In genomic region chr10:114507449-114507848, GRCh38 we compare ENCODE assay signal across 11 cellular contexts.
DNase-seq lines count a peak whose midpoint lies in the region; ATAC-seq, FAIRE-seq and TF ChIP-seq lines count a peak whose summit lies in the region.
"Had no signal": no experiment of that assay in that cellular context is flagged by ENCODE, and none has a peak within 500 bp of the region (broad histone marks: within the 10 kb centered on the region; RNA-seq: fewer than 3 reads in every experiment).

No MANE protein-coding gene starts in this region.

- H3K27ac Mint-ChIP-seq in CD8-positive, alpha-beta memory T cell, result peak overlapping the region in 1 of 8 donors; percentile 45

- no peak overlapping the region for H3K4me3 Mint-ChIP-seq in CD8-positive, alpha-beta memory T cell

- H3K9me3 Mint-ChIP-seq in CD8-positive, alpha-beta memory T cell, result no peaks in the 10 kb centered on the region

- POLR2A ChIA-PET in CD8-positive, alpha-beta memory T cell (lab: Charles Lee), result no interaction called here

- FAIRE-seq in pancreas (lab: Jason Lieb, UNC), result no peak
- FAIRE-seq: GM19239 had no signal

- ATAC-seq in esophagus mucosa (peak; percentile 96), pancreas (peak; percentile 97 to 99 (median 98)), HG03280 (IDR thresholded peaks at IDR 0.05; ENCODE audit: unreplicated experiment) (no peak)

- WGBS in pancreas, 2 donors, result 6 to 9% methylated on average over 4 of the region's 4 CpGs

- no peaks in the 10 kb centered on the region for H3K27me3 ChIP-seq in pancreas
- no peaks in the 10 kb centered on the region for H3K27me3 ChIP-seq in CD8-positive, alpha-beta memory T cell (ENCODE audit: insufficient read depth, low read length, poor library complexity, severe bottlenecking)

- H3K4me1 ChIP-seq in pancreas, result peaks cover 16 to 30% (median 27%) of the 10 kb centered on the region in 3 donors
- H3K4me1 ChIP-seq in CD8-positive, alpha-beta memory T cell (ENCODE audit: insufficient read depth, low read length), result peaks cover 76% of the 10 kb centered on the region

- TF ChIP-seq CTCF in pancreas (IDR thresholded peaks at IDR 0.05), result no peak

- DNase-seq in COLO668 (lab: John Stamatoyannopoulos, UW; ENCODE audit: unreplicated experiment) (peak; percentile 68), NCI-H774 (lab: John Stamatoyannopoulos, UW) (peak; percentile 52), pancreas (peak; percentile 89 to 98 (median 93)), NCI-H128 (lab: John Stamatoyannopoulos, UW; ENCODE audit: unreplicated experiment) (no peak)
- no peak for DNase-seq in CD8-positive, alpha-beta memory T cell
- DNase-seq in activated CD8-positive, alpha-beta memory T cell treated with anti-CD3 and anti-CD28 coated beads, Interleukin-2, amount 50 U/mL, for 4 hours, result no peak
- DNase-seq: NCI-H2107, trophoblast cell had no signal

- H3K27me3 Mint-ChIP-seq in CD8-positive, alpha-beta memory T cell, result peaks cover 0 to 2% of the 10 kb centered on the region in 2 donors

- H3K9me3 ChIP-seq in pancreas, result no peaks in the 10 kb centered on the region
- no peaks in the 10 kb centered on the region for H3K9me3 ChIP-seq in CD8-positive, alpha-beta memory T cell (ENCODE audit: low read length)

- intact Hi-C loops in pancreas (cut with DNase I), result no loop called here

- peaks cover 0 to 45% (median 17%) of the 10 kb centered on the region in 3 donors for H3K36me3 Mint-ChIP-seq in CD8-positive, alpha-beta memory T cell

- CTCF ChIA-PET in CD8-positive, alpha-beta memory T cell (lab: Charles Lee), result no interaction called here

- peak overlapping the region; percentile 53 to 65 (median 56) for H3K27ac ChIP-seq in pancreas
- H3K27ac ChIP-seq in CD8-positive, alpha-beta memory T cell (ENCODE audit: low read depth, low read length), result no peak overlapping the region

- H3K4me1 Mint-ChIP-seq in CD8-positive, alpha-beta memory T cell, result peaks cover 64 to 90% (median 83%) of the 10 kb centered on the region in 3 donors

- no peaks in the 10 kb centered on the region for H3K36me3 ChIP-seq in pancreas
- H3K36me3 ChIP-seq in CD8-positive, alpha-beta memory T cell (ENCODE audit: insufficient read depth, low read length), result peaks cover 3% of the 10 kb centered on the region

- no peak overlapping the region for H3K4me3 ChIP-seq in pancreas
- no peak overlapping the region for H3K4me3 ChIP-seq in CD8-positive, alpha-beta memory T cell (ENCODE audit: low read length)

Comparison
In these comparisons a context has a peak if more than half of its experiments do, and no peak if none do; other contexts are left out.
1. DNase-seq: peak in COLO668 (single experiment), NCI-H774 (single experiment) and pancreas (6 of 6); none in NCI-H128 (single experiment), CD8-positive, alpha-beta memory T cell (0 of 5) and activated CD8-positive, alpha-beta memory T cell treated with anti-CD3 and anti-CD28 coated beads, Interleukin-2, amount 50 U/mL, for 4 hours (single experiment).